In genomic region chr13:113070855-113071254, GRCh38 we compare ENCODE assay signal across 40 cellular contexts. TPM values are rescaled to one million over a fixed set of nuclear protein-coding genes. Genes with fewer than 3 reads are reported as not detected.
"Had no signal": no experiment of that assay in that cellular context is flagged by ENCODE, and none has a peak within 500 bp of the region (broad histone marks: within the 10 kb centered on the region; RNA-seq: fewer than 3 reads in every experiment).

No MANE protein-coding gene starts in this region.

- H3K4me3 Mint-ChIP-seq: activated CD4-positive, alpha-beta memory T cell treated with anti-CD3 and anti-CD28 coated beads for 36 hours; activated CD4-positive, alpha-beta T cell treated with anti-CD3 and anti-CD28 coated beads for 36 hours; activated CD4-positive, alpha-beta T cell treated with anti-CD3 and anti-CD28 coated beads, Interleukin-2, amount 10 ng/mL, durations not matched to agents 7 days and 5 days; activated naive CD4-positive, alpha-beta T cell treated with anti-CD3 and anti-CD28 coated beads for 36 hours; activated T-cell treated with anti-CD3 and anti-CD28 coated beads, Interleukin-2, amount 50 U/mL, for 4 hours; activated T-helper 1 cell treated with anti-CD3 and anti-CD28 coated beads, Interleukin-12 subunit alpha, Interleukin-12 subunit beta, Interleukin-2, Interleukin-4 antibody, amounts not matched to agents 30 ng/mL and 10 ng/mL and 1 ng/mL, durations not matched to agents 14 hours and 24 hours and 36 hours had no signal

- H3K27ac Mint-ChIP-seq: activated CD4-positive, alpha-beta memory T cell treated with anti-CD3 and anti-CD28 coated beads for 36 hours; activated CD4-positive, alpha-beta T cell treated with anti-CD3 and anti-CD28 coated beads for 36 hours; activated CD4-positive, alpha-beta T cell treated with anti-CD3 and anti-CD28 coated beads, Interleukin-2, amount 10 ng/mL, durations not matched to agents 7 days and 5 days; activated naive CD4-positive, alpha-beta T cell treated with anti-CD3 and anti-CD28 coated beads for 36 hours; activated naive CD4-positive, alpha-beta T cell treated with anti-CD3 and anti-CD28 coated beads, Interleukin-2, amount 50 U/mL, for 72 hours; activated T-helper 1 cell treated with anti-CD3 and anti-CD28 coated beads, Interleukin-12 subunit alpha, Interleukin-12 subunit beta, Interleukin-2, Interleukin-4 antibody, amounts not matched to agents 30 ng/mL and 10 ng/mL and 1 ng/mL, durations not matched to agents 14 hours and 24 hours and 36 hours had no signal

- H3K27ac ChIP-seq: adrenal gland, body of pancreas, breast epithelium, KMS-11, PC-9, RWPE1 had no signal

- H3K4me1 ChIP-seq: adrenal gland, body of pancreas, breast epithelium had no signal

- ATAC-seq: activated CD4-positive, alpha-beta T cell treated with anti-CD3 and anti-CD28 coated beads for 36 hours; activated CD4-positive, CD25-positive, alpha-beta regulatory T cell treated with anti-CD3 and anti-CD28 coated beads, Interleukin-2, amount 50 U/mL, for 24 hours; activated naive CD4-positive, alpha-beta T cell treated with anti-CD3 and anti-CD28 coated beads, Interleukin-2, amount 50 U/mL, for 72 hours; activated T-cell treated with anti-CD3 and anti-CD28 coated beads, Interleukin-2, amount 50 U/mL, for 4 hours; body of pancreas; Right ventricle myocardium inferior; SK-N-SH treated with all-trans-retinoic acid at 6 μM for 48 hours had no signal

- H3K4me2 ChIP-seq: KMS-11, PC-9 had no signal

- H3K27me3 ChIP-seq: adrenal gland, body of pancreas, breast epithelium had no signal

- H3K4me1 Mint-ChIP-seq: activated CD4-positive, alpha-beta T cell treated with anti-CD3 and anti-CD28 coated beads for 36 hours; activated CD4-positive, alpha-beta T cell treated with anti-CD3 and anti-CD28 coated beads, Interleukin-2, amount 10 ng/mL, durations not matched to agents 7 days and 5 days had no signal

- H3K9me3 Mint-ChIP-seq: activated CD4-positive, alpha-beta T cell treated with anti-CD3 and anti-CD28 coated beads, Interleukin-2, amount 10 ng/mL, durations not matched to agents 7 days and 5 days; activated T-helper 1 cell treated with anti-CD3 and anti-CD28 coated beads, Interleukin-12 subunit alpha, Interleukin-12 subunit beta, Interleukin-2, Interleukin-4 antibody, amounts not matched to agents 30 ng/mL and 10 ng/mL and 1 ng/mL, durations not matched to agents 14 hours and 24 hours and 36 hours had no signal

- H2AFZ ChIP-seq: PC-9 had no signal

- H3K36me3 ChIP-seq: breast epithelium had no signal

- H3K27me3 Mint-ChIP-seq: activated CD4-positive, alpha-beta memory T cell treated with anti-CD3 and anti-CD28 coated beads for 36 hours; activated CD4-positive, alpha-beta T cell treated with anti-CD3 and anti-CD28 coated beads for 36 hours; activated CD4-positive, alpha-beta T cell treated with anti-CD3 and anti-CD28 coated beads, Interleukin-2, amount 10 ng/mL, durations not matched to agents 7 days and 5 days had no signal

- H3K4me3 ChIP-seq: adrenal gland, body of pancreas, breast epithelium, PC-9 had no signal

- DNase-seq: activated CD4-positive, alpha-beta memory T cell treated with anti-CD3 and anti-CD28 coated beads for 36 hours; activated CD4-positive, alpha-beta T cell treated with anti-CD3 and anti-CD28 coated beads for 36 hours; activated CD4-positive, alpha-beta T cell treated with anti-CD3 and anti-CD28 coated beads, Interleukin-2, amount 10 ng/mL, durations not matched to agents 7 days and 5 days; activated CD8-positive, alpha-beta memory T cell treated with anti-CD3 and anti-CD28 coated beads, Interleukin-2, amount 50 U/mL, for 4 hours; activated gamma-delta T cell treated with Interleukin-2 at 50 U/mL for 16 hours; activated naive CD4-positive, alpha-beta T cell treated with anti-CD3 and anti-CD28 coated beads for 36 hours; activated T-cell treated with anti-CD3 and anti-CD28 coated beads for 4 hours; activated T-cell treated with anti-CD3 and anti-CD28 coated beads, Interleukin-2, amount 50 U/mL, for 4 hours; adrenal gland; body of pancreas; MM.1S; NCI-H1092 treated with DMSO at 0.1 percent for 48 hours; NCI-H1417; NCI-H146; NCI-H187; NCI-H2029 treated with DMSO at 0.1 percent for 48 hours; NCI-H2107; NCI-H2171; NCI-H510A; NCI-H526; NCI-H748 treated with DMSO at 0.1 percent for 48 hours; NK-92 treated with Interleukin-12 subunit alpha and Interleukin-12 subunit beta, amount 100 ng/mL, for 24 hours; PC-9; SIG-M5; SW 1271; T-helper 1 cell; T-helper 2 cell; T-helper 9 cell had no signal

RNA-seq across cellular contexts. Expression of gene F7, which starts 34.7 kb away (rescaled TPM):
- total RNA-seq: activated CD4-positive, alpha-beta T cell treated with anti-CD3 and anti-CD28 coated beads, Interleukin-2, amount 10 ng/mL, durations not matched to agents 7 days and 5 days; activated naive CD4-positive, alpha-beta T cell treated with anti-CD3 and anti-CD28 coated beads, Interleukin-2, amount 50 U/mL, for 72 hours; activated T-helper 1 cell treated with anti-CD3 and anti-CD28 coated beads, Interleukin-12 subunit alpha, Interleukin-12 subunit beta, Interleukin-2, Interleukin-4 antibody, amounts not matched to agents 30 ng/mL and 10 ng/mL and 1 ng/mL, durations not matched to agents 14 hours and 24 hours and 36 hours; astrocyte; body of pancreas; LHCN-M2; OCI-LY7; PC-9; Right ventricle myocardium inferior; SK-MEL-5 had no signal

RNA-seq across cellular contexts. Expression of gene F10, which starts 51.7 kb away (rescaled TPM):
- total RNA-seq: activated CD4-positive, alpha-beta memory T cell treated with anti-CD3 and anti-CD28 coated beads for 36 hours; activated CD4-positive, alpha-beta T cell treated with anti-CD3 and anti-CD28 coated beads for 36 hours; activated CD4-positive, alpha-beta T cell treated with anti-CD3 and anti-CD28 coated beads, Interleukin-2, amount 10 ng/mL, durations not matched to agents 7 days and 5 days; activated naive CD4-positive, alpha-beta T cell treated with anti-CD3 and anti-CD28 coated beads for 36 hours; activated naive CD4-positive, alpha-beta T cell treated with anti-CD3 and anti-CD28 coated beads, Interleukin-2, amount 50 U/mL, for 72 hours; activated T-cell treated with anti-CD3 and anti-CD28 coated beads, Interleukin-2, amount 50 U/mL, for 4 hours; activated T-helper 1 cell treated with anti-CD3 and anti-CD28 coated beads, Interleukin-12 subunit alpha, Interleukin-12 subunit beta, Interleukin-2, Interleukin-4 antibody, amounts not matched to agents 30 ng/mL and 10 ng/mL and 1 ng/mL, durations not matched to agents 14 hours and 24 hours and 36 hours; OCI-LY7; PC-9; SK-MEL-5 had no signal
